In the genomic region with DNA sequence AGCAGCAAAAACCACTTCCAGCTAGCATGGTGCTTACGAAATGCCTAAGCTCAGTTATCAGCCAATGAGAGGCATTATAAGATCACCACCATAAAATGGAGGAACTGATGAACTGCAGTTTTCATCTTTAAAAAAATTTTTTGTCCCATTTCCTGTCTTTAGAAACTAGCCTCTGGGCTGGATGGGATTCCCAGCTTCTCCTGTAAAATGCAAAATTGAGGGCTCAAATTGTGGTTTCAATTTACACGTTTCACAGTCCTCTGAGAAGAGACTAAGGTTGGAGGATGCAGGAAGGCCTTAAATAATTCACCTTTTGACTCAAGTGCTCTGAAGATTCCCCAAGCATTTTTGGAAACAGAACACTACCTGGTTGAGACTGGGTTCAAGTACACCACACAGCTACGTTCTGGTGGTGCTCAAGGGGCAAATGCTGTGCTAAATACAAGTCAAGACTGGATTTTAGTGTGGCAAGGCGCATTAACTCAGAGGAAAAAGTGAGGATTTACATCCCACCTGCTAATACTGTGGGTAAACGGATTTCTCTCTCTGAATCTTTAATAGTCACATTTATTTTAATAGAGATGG, we compare ENCODE assay signal across 1 cellular context.
TF ChIP-seq lines count a peak whose summit lies in the region.

No MANE protein-coding gene starts in this region.

TF ChIP-seq in H1, 55 proteins besides CTCF, POLR2A, EP300 and RAD21:
- TF ChIP-seq SP2 (IDR thresholded peaks at IDR 0.05; ENCODE audit: low read length), result no peak
- no peak for TF ChIP-seq RBBP5 (IDR thresholded peaks at IDR 0.05; ENCODE audit: borderline replicate concordance, low read depth, low read length)
- no peak for TF ChIP-seq CBX8 (IDR thresholded peaks at IDR 0.05; ENCODE audit: borderline replicate concordance, low read depth, low read length)
- no peak for TF ChIP-seq CEBPB (IDR thresholded peaks at IDR 0.05; ENCODE audit: low read depth, low read length)
- no peak for TF ChIP-seq BRCA1 (IDR thresholded peaks at IDR 0.05; ENCODE audit: low read depth, low read length)
- TF ChIP-seq HDAC2 (IDR thresholded peaks at IDR 0.05; ENCODE audit: borderline replicate concordance in 1 of 2, low read depth in 2 of 2, low read length in 2 of 2), result no peak
- no peak for TF ChIP-seq GTF2F1 (IDR thresholded peaks at IDR 0.05; ENCODE audit: borderline replicate concordance, low read depth, low read length)
- no peak for TF ChIP-seq ASH2L (IDR thresholded peaks at IDR 0.05; ENCODE audit: low read length)
- no peak for TF ChIP-seq NRF1 (IDR thresholded peaks at IDR 0.05; ENCODE audit: low read depth, low read length)
- no peak for TF ChIP-seq JUND (IDR thresholded peaks at IDR 0.05; ENCODE audit: low read length)
- TF ChIP-seq, protein P1, sequence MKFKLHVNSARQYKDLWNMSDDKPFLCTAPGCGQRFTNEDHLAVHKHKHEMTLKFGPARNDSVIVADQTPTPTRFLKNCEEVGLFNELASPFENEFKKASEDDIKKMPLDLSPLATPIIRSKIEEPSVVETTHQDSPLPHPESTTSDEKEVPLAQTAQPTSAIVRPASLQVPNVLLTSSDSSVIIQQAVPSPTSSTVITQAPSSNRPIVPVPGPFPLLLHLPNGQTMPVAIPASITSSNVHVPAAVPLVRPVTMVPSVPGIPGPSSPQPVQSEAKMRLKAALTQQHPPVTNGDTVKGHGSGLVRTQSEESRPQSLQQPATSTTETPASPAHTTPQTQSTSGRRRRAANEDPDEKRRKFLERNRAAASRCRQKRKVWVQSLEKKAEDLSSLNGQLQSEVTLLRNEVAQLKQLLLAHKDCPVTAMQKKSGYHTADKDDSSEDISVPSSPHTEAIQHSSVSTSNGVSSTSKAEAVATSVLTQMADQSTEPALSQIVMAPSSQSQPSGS (IDR thresholded peaks at IDR 0.05; ENCODE audit: low read length), result no peak
- TF ChIP-seq CHD2 (IDR thresholded peaks at IDR 0.05; ENCODE audit: low read length), result no peak
- TF ChIP-seq MAFK (IDR thresholded peaks at IDR 0.05; ENCODE audit: low read depth, low read length), result no peak
- no peak for TF ChIP-seq CHD1 (IDR thresholded peaks at IDR 0.05; ENCODE audit: low read depth, low read length)
- TF ChIP-seq TAF7 (optimal IDR thresholded peaks at IDR 0.05; ENCODE audit: borderline replicate concordance, low read depth, low read length), result no peak
- no peak for TF ChIP-seq TAF1 (IDR thresholded peaks at IDR 0.05; ENCODE audit: low read depth, low read length)
